Comparison of ENCODE assay signal across 11 cellular contexts in the genomic region with DNA sequence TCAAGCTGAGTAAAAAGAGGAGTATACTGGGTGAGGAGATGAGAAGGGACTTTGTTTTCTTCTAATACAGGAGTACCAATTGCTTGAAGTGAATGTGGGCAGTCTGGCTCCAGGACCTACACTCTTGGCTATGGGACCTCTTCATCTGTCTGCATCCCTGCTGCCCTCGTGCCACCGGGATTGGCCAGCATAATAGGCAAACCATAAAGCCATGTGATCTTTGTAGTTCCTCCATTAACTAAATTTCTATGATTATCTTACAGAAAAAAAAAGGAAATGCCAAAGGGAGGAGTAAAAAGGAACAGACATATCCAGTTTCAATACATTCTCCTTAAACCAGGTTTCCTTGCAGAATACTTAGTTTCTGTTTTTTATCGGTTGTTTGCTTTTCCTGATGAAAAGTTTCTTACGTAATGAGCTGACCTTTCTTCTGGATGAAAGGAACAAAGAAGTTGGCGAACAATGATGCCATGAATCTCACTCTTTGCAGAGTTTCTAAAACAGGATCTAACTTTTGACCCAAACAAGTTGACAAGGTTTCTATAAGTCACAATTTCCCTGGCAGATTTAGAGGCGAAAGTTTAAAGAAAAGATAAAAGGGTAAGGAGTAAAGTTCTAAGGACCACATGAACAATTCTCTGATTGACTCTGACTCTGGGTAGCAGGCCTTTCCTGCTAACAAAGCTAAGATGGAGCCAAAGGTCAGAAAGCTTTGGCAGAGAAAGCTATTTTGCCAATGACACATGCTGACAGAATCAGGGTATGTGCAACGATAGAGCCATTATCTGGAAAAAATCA. TPM values are rescaled to one million over a fixed set of nuclear protein-coding genes. Genes with fewer than 3 reads are reported as not detected.
DNase-seq lines count a peak whose midpoint lies in the region; ATAC-seq, FAIRE-seq and TF ChIP-seq lines count a peak whose summit lies in the region.
"Had no signal": no experiment of that assay in that cellular context is flagged by ENCODE, and none has a peak within 500 bp of the region (broad histone marks: within the 10 kb centered on the region; RNA-seq: fewer than 3 reads in every experiment).

No MANE protein-coding gene starts in this region.

- TF ChIP-seq CTCF in A549 (IDR thresholded peaks at IDR 0.05) (no peak), IMR-90 (conservative IDR thresholded peaks at IDR 0.05; ENCODE audit: low read depth, low read length) (no peak), choroid plexus epithelial cell (conservative IDR thresholded peaks at IDR 0.05; ENCODE audit: low read depth, low read length) (no peak), BE2C (IDR thresholded peaks at IDR 0.05; ENCODE audit: low read depth, low read length) (no peak)

- peak overlapping the region; percentile 36; the same call in 1 of the 2 replicates for H3K56ac ChIP-seq in IMR-90 (ENCODE audit: extremely low read depth, insufficient read depth, low read length)

- H3K18ac ChIP-seq in IMR-90 (ENCODE audit: low read depth, low read length), result peak overlapping the region; percentile 73

- no peak overlapping the region for H3K4me3 Mint-ChIP-seq in activated CD4-positive, alpha-beta T cell treated with anti-CD3 and anti-CD28 coated beads, Interleukin-2, amount 10 ng/mL, durations not matched to agents 7 days and 5 days
- H3K4me3 Mint-ChIP-seq: CD4-positive, CD25-positive, alpha-beta regulatory T cell; stimulated activated naive B cell treated with anti-CD40 and anti-IgM and Interleukin-4, amounts not matched to agents 10 μg/mL and 1 μg/mL and 100 μg/mL, for 72 hours had no signal

- peaks cover 1% of the 10 kb centered on the region for H3K27me3 Mint-ChIP-seq in activated CD4-positive, alpha-beta T cell treated with anti-CD3 and anti-CD28 coated beads, Interleukin-2, amount 10 ng/mL, durations not matched to agents 7 days and 5 days
- H3K27me3 Mint-ChIP-seq: stimulated activated naive B cell treated with anti-CD40 and anti-IgM and Interleukin-4, amounts not matched to agents 10 μg/mL and 1 μg/mL and 100 μg/mL, for 72 hours had no signal

- no peak overlapping the region; the same call in 1 of the 2 replicates for H2BK20ac ChIP-seq in IMR-90 (ENCODE audit: low read depth, low read length)

- H4K91ac ChIP-seq in IMR-90 (ENCODE audit: insufficient read depth, low read depth, low read length), result 0 out of 2 replicates have a peak overlapping the region, but pooled peaks have one; percentile 31

- DNase-seq in A549 (ENCODE audit: low read depth in 1 of 2, low spot score in 1 of 2), result peak; percentile 69 to 76
- peak; percentile 94 for DNase-seq in IMR-90
- DNase-seq in choroid plexus epithelial cell (ENCODE audit: low read depth), result peak; percentile 87
- DNase-seq in NK-92 treated with Interleukin-12 subunit alpha and Interleukin-12 subunit beta, amount 100 ng/mL, for 24 hours (lab: John Stamatoyannopoulos, UW), result no peak
- DNase-seq in CD1c-positive myeloid dendritic cell (ENCODE audit: extremely low spot score), result no peak
- no peak for DNase-seq in activated CD4-positive, alpha-beta T cell treated with anti-CD3 and anti-CD28 coated beads, Interleukin-2, amount 10 ng/mL, durations not matched to agents 7 days and 5 days
- no peak for DNase-seq in BE2C
- DNase-seq: CD4-positive, CD25-positive, alpha-beta regulatory T cell; ovary; stimulated activated naive B cell treated with anti-CD40 and anti-IgM and Interleukin-4, amounts not matched to agents 10 μg/mL and 1 μg/mL and 100 μg/mL, for 72 hours had no signal

- no peaks in the 10 kb centered on the region for H3K36me3 Mint-ChIP-seq in activated CD4-positive, alpha-beta T cell treated with anti-CD3 and anti-CD28 coated beads, Interleukin-2, amount 10 ng/mL, durations not matched to agents 7 days and 5 days (ENCODE audit: low read depth)
- H3K36me3 Mint-ChIP-seq: CD4-positive, CD25-positive, alpha-beta regulatory T cell; stimulated activated naive B cell treated with anti-CD40 and anti-IgM and Interleukin-4, amounts not matched to agents 10 μg/mL and 1 μg/mL and 100 μg/mL, for 72 hours had no signal

- peak overlapping the region; percentile 49; the same call in 1 of the 2 replicates for H3K4ac ChIP-seq in IMR-90 (ENCODE audit: low read depth, low read length)

- 26% methylated on average over 7 of the region's 7 CpGs for WGBS in A549 (ENCODE audit: missing lambda C conversion rate)
- WGBS in IMR-90 (ENCODE audit: extremely low coverage in 2 of 2, insufficient read length in 1 of 2), 2 experiments, result 30% methylated on average over 2 of the region's 7 CpGs; no CpG with 5 or more reads in 1 of the 2 experiments

- ATAC-seq in A549 (peak; percentile 68 to 73), IMR-90 (ENCODE audit: low read depth) (peak; percentile 57)
- ATAC-seq: stimulated activated naive B cell treated with anti-CD40 and anti-IgM and Interleukin-4, amounts not matched to agents 10 μg/mL and 1 μg/mL and 100 μg/mL, for 72 hours had no signal

- no peak overlapping the region for H2AK9ac ChIP-seq in IMR-90 (replicated peaks; ENCODE audit: low read depth, low read length, poor library complexity)

- peaks cover 42% of the 10 kb centered on the region for H3K9me1 ChIP-seq in IMR-90 (ENCODE audit: insufficient read depth, low read length)

- H3K27me3 ChIP-seq in IMR-90 (ENCODE audit: control insufficient read depth, insufficient read depth, low read length) (no peaks in the 10 kb centered on the region), muscle layer of colon (ENCODE audit: control insufficient read depth in 1 of 2, insufficient read depth in 2 of 2, low read length in 2 of 2) (no peaks in the 10 kb centered on the region), BE2C (no peaks in the 10 kb centered on the region)
- H3K27me3 ChIP-seq: ovary had no signal

- H3K4me1 Mint-ChIP-seq in activated CD4-positive, alpha-beta T cell treated with anti-CD3 and anti-CD28 coated beads, Interleukin-2, amount 10 ng/mL, durations not matched to agents 7 days and 5 days, result no peaks in the 10 kb centered on the region
- H3K4me1 Mint-ChIP-seq: CD4-positive, CD25-positive, alpha-beta regulatory T cell; stimulated activated naive B cell treated with anti-CD40 and anti-IgM and Interleukin-4, amounts not matched to agents 10 μg/mL and 1 μg/mL and 100 μg/mL, for 72 hours had no signal

- dilution Hi-C loops in IMR-90 (cut with HindIII; ENCODE audit: low sequenced_read_pairs, unreplicated experiment), result no loop called here

- no TSS peak for BruUV-seq in IMR-90 (replicated peaks; lab: Mats Ljungman, UMichigan)

- H3K9me3 Mint-ChIP-seq in activated CD4-positive, alpha-beta T cell treated with anti-CD3 and anti-CD28 coated beads, Interleukin-2, amount 10 ng/mL, durations not matched to agents 7 days and 5 days, result no peaks in the 10 kb centered on the region
- H3K9me3 Mint-ChIP-seq: CD4-positive, CD25-positive, alpha-beta regulatory T cell; stimulated activated naive B cell treated with anti-CD40 and anti-IgM and Interleukin-4, amounts not matched to agents 10 μg/mL and 1 μg/mL and 100 μg/mL, for 72 hours had no signal

- H3K27ac Mint-ChIP-seq in activated CD4-positive, alpha-beta T cell treated with anti-CD3 and anti-CD28 coated beads, Interleukin-2, amount 10 ng/mL, durations not matched to agents 7 days and 5 days, result no peak overlapping the region
- H3K27ac Mint-ChIP-seq: CD4-positive, CD25-positive, alpha-beta regulatory T cell; stimulated activated naive B cell treated with anti-CD40 and anti-IgM and Interleukin-4, amounts not matched to agents 10 μg/mL and 1 μg/mL and 100 μg/mL, for 72 hours had no signal

- CTCF ChIA-PET in A549 (lab: Yijun Ruan, JAX), result interaction anchor here (0.7 kb wide), 1 partner anchor 8 kb away, joined by 3 read pairs; no protein-coding TSS in a partner anchor
- CTCF ChIA-PET in IMR-90 (lab: Yijun Ruan, JAX), result interaction anchor here (0.7 to 0.9 kb wide), 2 partner anchors 13 to 176 kb away, joined by 3 to 4 read pairs; no protein-coding TSS in a partner anchor
- CTCF ChIA-PET in activated CD4-positive, alpha-beta T cell treated with anti-CD3 and anti-CD28 coated beads, Interleukin-2, amount 10 ng/mL, durations not matched to agents 7 days and 5 days (lab: Charles Lee), result no interaction called here

- TF ChIP-seq RAD21 in A549 (conservative IDR thresholded peaks at IDR 0.05 in 1 of 2, IDR thresholded peaks at IDR 0.05 in 1 of 2) (no peak), IMR-90 (IDR thresholded peaks at IDR 0.05; ENCODE audit: low read length) (no peak)

- H3K4me3 ChIP-seq in A549 (peak overlapping the region; percentile 17; the same call in 2 of the 3 replicates), IMR-90 (ENCODE audit: insufficient read depth, low read depth, low read length) (no peak overlapping the region), choroid plexus epithelial cell (ENCODE audit: low read depth, low read length) (no peak overlapping the region), muscle layer of colon (ENCODE audit: low read depth in 1 of 2, low read length in 2 of 2) (no peak overlapping the region), BE2C (ENCODE audit: low read depth, low read length) (no peak overlapping the region)
- H3K4me3 ChIP-seq: ovary had no signal

- H2AFZ ChIP-seq in IMR-90 (replicated peaks; ENCODE audit: low read length, poor library complexity), result no peak overlapping the region

- H3K9ac ChIP-seq in IMR-90 (ENCODE audit: low read depth, low read length) (no peak overlapping the region; the same call in 1 of the 2 replicates), muscle layer of colon (ENCODE audit: low read length) (no peak overlapping the region)

- TF ChIP-seq POLR2A in A549 (IDR thresholded peaks at IDR 0.05; ENCODE audit: low read length), result no peak
- TF ChIP-seq POLR2A in IMR-90 (IDR thresholded peaks at IDR 0.05; ENCODE audit: low read depth, low read length), result no peak

- H2BK120ac ChIP-seq in IMR-90 (ENCODE audit: low read depth, low read length), result peak overlapping the region; percentile 40; the same call in 1 of the 2 replicates

- peak overlapping the region; percentile 30; the same call in 1 of the 2 replicates for H3K23ac ChIP-seq in IMR-90 (ENCODE audit: low read depth, low read length)

- peak; percentile 31 to 51; a peak in 3 of 5 replicates for TF ChIP-seq EP300 in A549 (IDR thresholded peaks at IDR 0.05)

- peak overlapping the region; percentile 78; the same call in 1 of the 3 replicates for H2BK15ac ChIP-seq in IMR-90 (ENCODE audit: low read depth, low read length)

- H3K4me2 ChIP-seq in A549, result peak overlapping the region; percentile 74
- H3K4me2 ChIP-seq in IMR-90 (ENCODE audit: low read depth, low read length), result peak overlapping the region; percentile 73

- H4K8ac ChIP-seq in IMR-90 (ENCODE audit: low read depth in 2 of 2, low read length in 2 of 2), result peak overlapping the region in 1 of 2 experiments; percentile 69; a peak in 2 of 4 replicates

- H2BK5ac ChIP-seq in IMR-90 (ENCODE audit: low read depth, low read length, poor library complexity, severe bottlenecking), result peak overlapping the region; percentile 81

- peak overlapping the region; percentile 68 to 86 for H3K27ac ChIP-seq in A549
- peak overlapping the region; percentile 79 for H3K27ac ChIP-seq in IMR-90 (ENCODE audit: insufficient read depth, low read length)
- H3K27ac ChIP-seq in muscle layer of colon (ENCODE audit: low read depth, low read length), result peak overlapping the region; percentile 1
- H3K27ac ChIP-seq: ovary had no signal

- POLR2A ChIA-PET in A549 (lab: Yijun Ruan, JAX), result interaction anchor here (1.3 kb wide), 1 partner anchor 66 kb away, joined by 3 read pairs; no protein-coding TSS in a partner anchor
- POLR2A ChIA-PET in IMR-90 (lab: Charles Lee; ENCODE audit: unreplicated experiment), result interaction anchor here (0.7 kb wide), 1 partner anchor 12 kb away, joined by 3 read pairs; no protein-coding TSS in a partner anchor
- POLR2A ChIA-PET in activated CD4-positive, alpha-beta T cell treated with anti-CD3 and anti-CD28 coated beads, Interleukin-2, amount 10 ng/mL, durations not matched to agents 7 days and 5 days (lab: Charles Lee), result no interaction called here

- H3K9me3 ChIP-seq in A549 (no peaks in the 10 kb centered on the region), IMR-90 (ENCODE audit: control insufficient read depth, insufficient read depth, low read length) (no peaks in the 10 kb centered on the region), muscle layer of colon (ENCODE audit: low read length) (no peaks in the 10 kb centered on the region), BE2C (no peaks in the 10 kb centered on the region)
- H3K9me3 ChIP-seq: ovary had no signal

- peak overlapping the region; percentile 27; the same call in 1 of the 2 replicates for H2AK5ac ChIP-seq in IMR-90 (ENCODE audit: low read depth, low read length)

- H3K36me3 ChIP-seq in IMR-90 (ENCODE audit: control insufficient read depth, insufficient read depth, low read length) (peaks cover 65% of the 10 kb centered on the region), muscle layer of colon (ENCODE audit: insufficient read depth, low read length) (peaks cover 67% of the 10 kb centered on the region), BE2C (peaks cover 98% of the 10 kb centered on the region)
- H3K36me3 ChIP-seq: ovary had no signal

- peaks cover 18 to 65% of the 10 kb centered on the region in 2 experiments for H3K79me1 ChIP-seq in IMR-90 (ENCODE audit: low read depth in 1 of 2, low read length in 2 of 2)

- H4K20me1 ChIP-seq in IMR-90 (ENCODE audit: insufficient read depth, low read length), result peaks cover 17% of the 10 kb centered on the region

- H4K5ac ChIP-seq in IMR-90 (ENCODE audit: low read depth, low read length), result peak overlapping the region; percentile 44; the same call in 1 of the 2 replicates

- intact Hi-C loops in IMR-90 (cut with micrococcal nuclease), result no loop called here

- H3K4me1 ChIP-seq in A549 (peaks cover 77% of the 10 kb centered on the region), IMR-90 (ENCODE audit: control insufficient read depth, insufficient read depth, low read length) (peaks cover 31% of the 10 kb centered on the region), muscle layer of colon (ENCODE audit: insufficient read depth, low read length) (peaks cover 47% of the 10 kb centered on the region), BE2C (no peaks in the 10 kb centered on the region)

- H3K14ac ChIP-seq in IMR-90 (replicated peaks; ENCODE audit: low read depth, low read length), result peak overlapping the region; percentile 47; the same call in 1 of the 2 replicates

- in situ Hi-C loops in IMR-90 (cut with MboI; ENCODE audit: low sequenced_read_pairs), result no loop called here

- peak; percentile 32 for FAIRE-seq in A549 (lab: Jason Lieb, UNC)

RNA-seq across cellular contexts. Expression of a gene that starts 54.1 kb away (rescaled TPM):
- polyA plus RNA-seq in A549 (2011; rRNA removed) (162 and 208 TPM in 2 replicates), A549 (2017; fragmentation: RNase III; extraction: RNeasy Plus Mini Kit Qiagen cat#74134 plus additional on column Dnase treatment) (142 to 159 TPM (median 143 TPM) in 3 replicates), IMR-90 (2012; rRNA removed) (97.5 and 114 TPM in 2 replicates)
- 66.5 and 67.3 TPM in 2 replicates for polyA plus RNA-seq in A549 (2012; cell fraction: cytosol; rRNA removed)
- polyA plus RNA-seq in A549 (2012; cell fraction: nucleus; rRNA removed), result 349 and 365 TPM in 2 replicates
- polyA minus RNA-seq in A549 (2011; rRNA and poly(A)+ RNA removed), result 395 and 408 TPM in 2 replicates
- 117 TPM in 2 replicates for total RNA-seq in IMR-90 (2012; rRNA removed)
- 83.3 and 90.8 TPM in 2 replicates for polyA plus RNA-seq in IMR-90 (2012; cell fraction: cytosol; rRNA removed)
- 304 and 403 TPM in 2 replicates for polyA plus RNA-seq in IMR-90 (2012; cell fraction: nucleus; rRNA removed; ENCODE audit: low replicate concordance)
- total RNA-seq in activated CD4-positive, alpha-beta T cell treated with anti-CD3 and anti-CD28 coated beads, Interleukin-2, amount 10 ng/mL, durations not matched to agents 7 days and 5 days, result not detected
- 74.8 TPM for polyA plus RNA-seq in BE2C (2012; ENCODE audit: insufficient read depth, insufficient read length, low read depth)

RNA-seq across cellular contexts. Expression of a gene that starts 57.9 kb away (rescaled TPM):
- polyA plus RNA-seq in A549 (2011; rRNA removed) (168 and 179 TPM in 2 replicates), A549 (2017; fragmentation: RNase III; extraction: RNeasy Plus Mini Kit Qiagen cat#74134 plus additional on column Dnase treatment) (122 to 129 TPM (median 125 TPM) in 3 replicates), IMR-90 (2012; rRNA removed) (86.2 and 121 TPM in 2 replicates)
- 79.0 and 81.5 TPM in 2 replicates for polyA plus RNA-seq in A549 (2012; cell fraction: cytosol; rRNA removed)
- polyA plus RNA-seq in A549 (2012; cell fraction: nucleus; rRNA removed), result 47.3 and 72.7 TPM in 2 replicates
- 54.3 and 57.7 TPM in 2 replicates for polyA minus RNA-seq in A549 (2011; rRNA and poly(A)+ RNA removed)
- 120 and 361 TPM in 2 replicates for total RNA-seq in IMR-90 (2012; rRNA removed)
- 30.6 and 73.6 TPM in 2 replicates for polyA plus RNA-seq in IMR-90 (2012; cell fraction: cytosol; rRNA removed)
- polyA plus RNA-seq in IMR-90 (2012; cell fraction: nucleus; rRNA removed; ENCODE audit: low replicate concordance), result 15.8 and 90.9 TPM in 2 replicates
- 10 to 100 TPM; 54.1 to 60.5 TPM for total RNA-seq in activated CD4-positive, alpha-beta T cell treated with anti-CD3 and anti-CD28 coated beads, Interleukin-2, amount 10 ng/mL, durations not matched to agents 7 days and 5 days
- polyA plus RNA-seq in BE2C (2012; ENCODE audit: insufficient read depth, insufficient read length, low read depth), result 103 TPM

Comparison
In these comparisons a context has a peak if more than half of its experiments do, and no peak if none do; other contexts are left out.
1. DNase-seq: peak in A549 (2 of 2), IMR-90 (single experiment) and choroid plexus epithelial cell (single experiment); none in NK-92 treated with Interleukin-12 subunit alpha and Interleukin-12 subunit beta, amount 100 ng/mL, for 24 hours (single experiment), CD1c-positive myeloid dendritic cell (single experiment), activated CD4-positive, alpha-beta T cell treated with anti-CD3 and anti-CD28 coated beads, Interleukin-2, amount 10 ng/mL, durations not matched to agents 7 days and 5 days (single experiment) and BE2C (single experiment).
2. H3K27ac ChIP-seq: peak in every context shown above with its lines; median percentile 79 in IMR-90; 77 in A549; 1 in muscle layer of colon.
3. RNA of a gene that starts 54.1 kb away (total RNA-seq): 117 TPM in IMR-90; not detected in activated CD4-positive, alpha-beta T cell treated with anti-CD3 and anti-CD28 coated beads, Interleukin-2, amount 10 ng/mL, durations not matched to agents 7 days and 5 days; every median in the first group is over 100 times any median in the second.